ENCODE assay signal across 8 cellular contexts in genomic region chr10:80477813-80478212, GRCh38. TPM values are rescaled to one million over a fixed set of nuclear protein-coding genes. Genes with fewer than 3 reads are reported as not detected.
A peak's percentile ranks its signal among the peaks of the same experiment; 100 is the strongest.
DNase-seq lines count a peak whose midpoint lies in the region; ATAC-seq and TF ChIP-seq lines count a peak whose summit lies in the region.
"Had no signal": no experiment of that assay in that cellular context is flagged by ENCODE, and none has a peak within 500 bp of the region (broad histone marks: within the 10 kb centered on the region; RNA-seq: fewer than 3 reads in every experiment).

No MANE protein-coding gene starts in this region.

- ATAC-seq in HG03521 (IDR thresholded peaks at IDR 0.05; ENCODE audit: unreplicated experiment): no peak

- H3K36me3 ChIP-seq in PC-9 (ENCODE audit: low read depth): peaks cover 45% of the 10 kb centered on the region
- H3K36me3 ChIP-seq in neutrophil: peaks cover 6% of the 10 kb centered on the region

- H3K27me3 ChIP-seq in PC-9 (ENCODE audit: insufficient read depth, low read depth) (no peaks in the 10 kb centered on the region), neutrophil (no peaks in the 10 kb centered on the region)

- peaks cover 99% of the 10 kb centered on the region for H3K79me2 ChIP-seq in PC-9 (ENCODE audit: low read depth)

- H3K9me2 ChIP-seq in PC-9 (ENCODE audit: insufficient read depth): no peaks in the 10 kb centered on the region

- DNase-seq in ELR (ENCODE audit: low read depth) (peak; percentile 95), PC-9 (peak in 1 of 2 experiments; percentile 84), epithelial cell of esophagus (ENCODE audit: low read depth) (peak; percentile 98), G401 (ENCODE audit: low spot score) (no peak), COLO668 (lab: John Stamatoyannopoulos, UW; ENCODE audit: unreplicated experiment) (no peak)

- POLR2A ChIA-PET in PC-9 (lab: Charles Lee; ENCODE audit: unreplicated experiment): no interaction called here

- no TSS peak for BruUV-seq in PC-9 (replicated peaks; lab: Mats Ljungman, UMichigan)

- in situ Hi-C loops in G401 (cut with HindIII; ENCODE audit: low sequenced_read_pairs): no loop called here

- peak overlapping the region; percentile 29 for H3K4me2 ChIP-seq in PC-9
- H3K4me2 ChIP-seq: KMS-11 had no signal

- intact Hi-C loops in PC-9 (cut with micrococcal nuclease; ENCODE audit: unreplicated experiment): no loop called here

- CTCF ChIA-PET in PC-9 (lab: Charles Lee): no interaction called here

- H3K4me1 ChIP-seq in PC-9 (replicated peaks; ENCODE audit: insufficient read depth): peaks cover 58% of the 10 kb centered on the region
- peaks cover 4 to 20% of the 10 kb centered on the region in 2 experiments for H3K4me1 ChIP-seq in neutrophil (ENCODE audit: control insufficient read depth in 1 of 2, insufficient read depth in 1 of 2, low read depth in 1 of 2, low read length in 1 of 2)

- no peak for TF ChIP-seq CTCF in PC-9 (conservative IDR thresholded peaks at IDR 0.05)
- TF ChIP-seq CTCF in epithelial cell of esophagus (IDR thresholded peaks at IDR 0.05; ENCODE audit: insufficient read depth, low read depth, low read length, missing control alignments): no peak
- TF ChIP-seq CTCF in neutrophil (IDR thresholded peaks at IDR 0.05): no peak

- H4K20me1 ChIP-seq in PC-9 (ENCODE audit: insufficient read depth): peaks cover 3% of the 10 kb centered on the region; the same call in 1 of the 2 replicates

- H3F3A ChIP-seq in PC-9 (ENCODE audit: insufficient read depth, low read depth): peaks cover 79% of the 10 kb centered on the region

- no peaks in the 10 kb centered on the region; the same call in 1 of the 2 replicates for H3K9me3 ChIP-seq in PC-9 (ENCODE audit: insufficient read depth, low read depth)
- no peaks in the 10 kb centered on the region for H3K9me3 ChIP-seq in neutrophil

- H3K27ac ChIP-seq in PC-9 (peak overlapping the region; percentile 71), neutrophil (peak overlapping the region; percentile 56)
- H3K27ac ChIP-seq: KMS-11 had no signal

- no peak overlapping the region for H2AFZ ChIP-seq in PC-9

- H3K4me3 ChIP-seq in PC-9 (no peak overlapping the region), epithelial cell of esophagus (ENCODE audit: low read length) (no peak overlapping the region), neutrophil (ENCODE audit: low read depth in 1 of 2, low read length in 1 of 2) (no peak overlapping the region)

RNA-seq across cellular contexts. Expression of gene TSPAN14, which starts 23.7 kb away (rescaled TPM):
- total RNA-seq in PC-9 (2021): 114 and 135 TPM in 2 replicates
- 8.5 and 24.5 TPM in 2 replicates for total RNA-seq in G401 (2014; rRNA removed; shearing (Covaris generic))

RNA-seq across cellular contexts. Expression of gene SH2D4B, which starts 59.9 kb away (rescaled TPM):
- total RNA-seq in PC-9 (2021): 0.24 TPM in 1 of 2 replicates, not detected in the other
- not detected in 2 replicates for total RNA-seq in G401 (2014; rRNA removed; shearing (Covaris generic))

Comparison
In these comparisons a context has a peak if more than half of its experiments do, and no peak if none do; other contexts are left out.
1. DNase-seq: peak in ELR (single experiment) and epithelial cell of esophagus (single experiment); none in G401 (single experiment) and COLO668 (single experiment).